Comparison of ENCODE assay signal across 18 cellular contexts in genomic region chr10:32266566-32266965, GRCh38.
"Had no signal": no experiment of that assay in that cellular context is flagged by ENCODE, and none has a peak within 500 bp of the region (broad histone marks: within the 10 kb centered on the region; RNA-seq: fewer than 3 reads in every experiment).

No MANE protein-coding gene starts in this region.

- H3K27ac Mint-ChIP-seq: activated naive CD4-positive, alpha-beta T cell treated with anti-CD3 and anti-CD28 coated beads, Interleukin-2, amount 10 ng/mL, durations not matched to agents 7 days and 5 days; activated T-helper 2 cell treated with anti-CD3 and anti-CD28 coated beads, Interferon-gamma antibody, Interleukin-2, Interleukin-4, amounts not matched to agents 10 μg/mL and 5 μg/mL and 100 μg/mL, durations not matched to agents 14 hours and 24 hours and 36 hours had no signal

- H3K27me3 ChIP-seq: adrenal gland, esophagus squamous epithelium, hepatocyte, ovary, stomach, testis, upper lobe of left lung had no signal

- H3K9me3 ChIP-seq: adrenal gland, esophagus squamous epithelium, left ventricle myocardium inferior, ovary, stomach, testis, upper lobe of left lung had no signal

- DNase-seq: activated CD4-positive, alpha-beta T cell treated with anti-CD3 and anti-CD28 coated beads for 48 hours; activated CD8-positive, alpha-beta memory T cell treated with anti-CD3 and anti-CD28 coated beads, Interleukin-2, amount 50 U/mL, for 48 hours; activated naive CD4-positive, alpha-beta T cell treated with anti-CD3 and anti-CD28 coated beads, Interleukin-2, amount 10 ng/mL, durations not matched to agents 7 days and 5 days; adrenal gland; caudate nucleus; esophagus squamous epithelium; left ventricle myocardium inferior; mesenchymal stem cell; ovary; stimulated activated CD4-positive, alpha-beta T cell treated with anti-CD3 and anti-CD28 coated beads, Interleukin-12 subunit alpha, Interleukin-12 subunit beta, amount 100 ng/mL, for 4 hours; stimulated activated CD4-positive, alpha-beta T cell treated with anti-CD3 and anti-CD28 coated beads, Interleukin-2, amount 100 ng/mL, for 24 hours; stomach; T-helper 2 cell; testis had no signal

- H3K36me3 ChIP-seq: ovary had no signal

- H3K27ac ChIP-seq: adrenal gland, esophagus squamous epithelium, hepatocyte, left ventricle myocardium inferior, ovary, stomach, testis, upper lobe of left lung had no signal

- H3K4me1 Mint-ChIP-seq: neural crest cell had no signal

- H3K4me3 Mint-ChIP-seq: activated naive CD4-positive, alpha-beta T cell treated with anti-CD3 and anti-CD28 coated beads, Interleukin-2, amount 10 ng/mL, durations not matched to agents 7 days and 5 days; neural crest cell had no signal

- H3K4me1 ChIP-seq: esophagus squamous epithelium, stomach, testis, upper lobe of left lung had no signal

- H3K9me3 Mint-ChIP-seq: activated naive CD4-positive, alpha-beta T cell treated with anti-CD3 and anti-CD28 coated beads, Interleukin-2, amount 10 ng/mL, durations not matched to agents 7 days and 5 days; activated T-helper 2 cell treated with anti-CD3 and anti-CD28 coated beads, Interferon-gamma antibody, Interleukin-2, Interleukin-4, amounts not matched to agents 10 μg/mL and 5 μg/mL and 100 μg/mL, durations not matched to agents 14 hours and 24 hours and 36 hours; neural crest cell had no signal

- H3K4me3 ChIP-seq: adrenal gland, esophagus squamous epithelium, hepatocyte, left ventricle myocardium inferior, ovary, stomach, testis, upper lobe of left lung had no signal

- H3K27me3 Mint-ChIP-seq: activated naive CD4-positive, alpha-beta T cell treated with anti-CD3 and anti-CD28 coated beads, Interleukin-2, amount 10 ng/mL, durations not matched to agents 7 days and 5 days had no signal
